In genomic region chr1:86914998-86915736, GRCh38 we compare ENCODE assay signal across 8 cellular contexts. TPM values are rescaled to one million over a fixed set of nuclear protein-coding genes. Genes with fewer than 3 reads are reported as not detected.
DNase-seq lines count a peak whose midpoint lies in the region; ATAC-seq and TF ChIP-seq lines count a peak whose summit lies in the region.

No MANE protein-coding gene starts in this region.

- H3K27ac Mint-ChIP-seq in activated T-helper 2 cell treated with anti-CD3 and anti-CD28 coated beads, Interferon-gamma antibody, Interleukin-2, Interleukin-4, amounts not matched to agents 10 μg/mL and 5 μg/mL and 100 μg/mL, durations not matched to agents 14 hours and 24 hours and 36 hours, result no peak overlapping the region

- no TSS peak for BruUV-seq in PC-9 (replicated peaks; lab: Mats Ljungman, UMichigan)

- H3K27me3 Mint-ChIP-seq in activated T-helper 2 cell treated with anti-CD3 and anti-CD28 coated beads, Interferon-gamma antibody, Interleukin-2, Interleukin-4, amounts not matched to agents 10 μg/mL and 5 μg/mL and 100 μg/mL, durations not matched to agents 14 hours and 24 hours and 36 hours (ENCODE audit: low read depth), result no peaks in the 10 kb centered on the region

- H3K4me1 ChIP-seq in PC-9 (replicated peaks; ENCODE audit: insufficient read depth) (peaks cover 22% of the 10 kb centered on the region), foreskin keratinocyte (peaks cover 9% of the 10 kb centered on the region), neutrophil (ENCODE audit: control insufficient read depth in 1 of 2, insufficient read depth in 1 of 2, low read depth in 1 of 2, low read length in 1 of 2) (peaks cover 21 to 26% of the 10 kb centered on the region in 2 experiments)

- peaks cover 7% of the 10 kb centered on the region; the same call in 1 of the 2 replicates for H3F3A ChIP-seq in PC-9 (ENCODE audit: insufficient read depth, low read depth)

- no peak overlapping the region for H3K4me3 Mint-ChIP-seq in activated T-helper 2 cell treated with anti-CD3 and anti-CD28 coated beads, Interferon-gamma antibody, Interleukin-2, Interleukin-4, amounts not matched to agents 10 μg/mL and 5 μg/mL and 100 μg/mL, durations not matched to agents 14 hours and 24 hours and 36 hours (ENCODE audit: low read depth)

- H3K9me3 Mint-ChIP-seq in activated T-helper 2 cell treated with anti-CD3 and anti-CD28 coated beads, Interferon-gamma antibody, Interleukin-2, Interleukin-4, amounts not matched to agents 10 μg/mL and 5 μg/mL and 100 μg/mL, durations not matched to agents 14 hours and 24 hours and 36 hours, result no peaks in the 10 kb centered on the region

- H3K9me2 ChIP-seq in PC-9 (ENCODE audit: insufficient read depth), result no peaks in the 10 kb centered on the region

- H3K79me2 ChIP-seq in PC-9 (ENCODE audit: low read depth), result peaks cover 85% of the 10 kb centered on the region

- H3K36me3 ChIP-seq in PC-9 (ENCODE audit: low read depth) (peaks cover 5% of the 10 kb centered on the region), neutrophil (peaks cover 2% of the 10 kb centered on the region)

- TF ChIP-seq CTCF in PC-9 (conservative IDR thresholded peaks at IDR 0.05) (no peak), foreskin keratinocyte (conservative IDR thresholded peaks at IDR 0.05) (no peak), neutrophil (IDR thresholded peaks at IDR 0.05) (no peak)

- H3K4me2 ChIP-seq in PC-9, result peak overlapping the region; percentile 91

- POLR2A ChIA-PET in PC-9 (lab: Charles Lee; ENCODE audit: unreplicated experiment), result interaction anchor here (0.9 kb wide), 1 partner anchor 134 kb away, joined by 25 read pairs; no protein-coding TSS in a partner anchor

- H3K4me1 Mint-ChIP-seq in activated T-helper 2 cell treated with anti-CD3 and anti-CD28 coated beads, Interferon-gamma antibody, Interleukin-2, Interleukin-4, amounts not matched to agents 10 μg/mL and 5 μg/mL and 100 μg/mL, durations not matched to agents 14 hours and 24 hours and 36 hours (ENCODE audit: low read depth), result peaks cover 25% of the 10 kb centered on the region

- ATAC-seq in GM19351 (IDR thresholded peaks at IDR 0.05; ENCODE audit: unreplicated experiment), result peak; percentile 23
- ATAC-seq in foreskin keratinocyte, result peak; percentile 47

- peak overlapping the region; percentile 98 for H3K4me3 ChIP-seq in PC-9
- peak overlapping the region; percentile 69 to 81 for H3K4me3 ChIP-seq in neutrophil (ENCODE audit: low read depth in 1 of 2, low read length in 1 of 2)

- H4K20me1 ChIP-seq in PC-9 (ENCODE audit: insufficient read depth), result peaks cover 34% of the 10 kb centered on the region

- intact Hi-C loops in PC-9 (cut with micrococcal nuclease; ENCODE audit: unreplicated experiment), result no loop called here
- intact Hi-C loops in activated T-helper 2 cell treated with anti-CD3 and anti-CD28 coated beads, Interferon-gamma antibody, Interleukin-2, Interleukin-4, amounts not matched to agents 10 μg/mL and 5 μg/mL and 100 μg/mL, durations not matched to agents 14 hours and 24 hours and 36 hours (cut with micrococcal nuclease), result loop anchor here (1.0 to 10.0 kb wide), 8 partner anchors 50 to 1767 kb away; partner anchors contain the start of genes ODF2L, PKN2 and SH3GLB1

- H3K27me3 ChIP-seq in PC-9 (ENCODE audit: insufficient read depth, low read depth) (no peaks in the 10 kb centered on the region), foreskin keratinocyte (no peaks in the 10 kb centered on the region), neutrophil (peaks cover 11% of the 10 kb centered on the region)

- H2AFZ ChIP-seq in PC-9, result peak overlapping the region; percentile 95

- CTCF ChIA-PET in PC-9 (lab: Charles Lee), result no interaction called here

- H3K27ac ChIP-seq in PC-9, result no peak overlapping the region
- H3K27ac ChIP-seq in foreskin keratinocyte, result no peak overlapping the region
- peak overlapping the region; percentile 93 for H3K27ac ChIP-seq in neutrophil

- H3K36me3 Mint-ChIP-seq in activated T-helper 2 cell treated with anti-CD3 and anti-CD28 coated beads, Interferon-gamma antibody, Interleukin-2, Interleukin-4, amounts not matched to agents 10 μg/mL and 5 μg/mL and 100 μg/mL, durations not matched to agents 14 hours and 24 hours and 36 hours (ENCODE audit: low read depth), result peaks cover 29% of the 10 kb centered on the region

- peak; percentile 81 for DNase-seq in Ammon's horn (ENCODE audit: low spot score)
- peak; percentile 60 for DNase-seq in HT1080 (ENCODE audit: low read depth)
- DNase-seq in PC-9, result peak; percentile 22 to 58
- DNase-seq in activated T-helper 2 cell treated with anti-CD3 and anti-CD28 coated beads, Interferon-gamma antibody, Interleukin-2, Interleukin-4, amounts not matched to agents 10 μg/mL and 5 μg/mL and 100 μg/mL, durations not matched to agents 14 hours and 24 hours and 36 hours (ENCODE audit: low spot score), result peak; percentile 45
- DNase-seq in foreskin keratinocyte, result peak; percentile 57 to 76
- DNase-seq in superior temporal gyrus (ENCODE audit: extremely low spot score), result peak; percentile 80

- H3K9me3 ChIP-seq in PC-9 (ENCODE audit: insufficient read depth, low read depth) (no peaks in the 10 kb centered on the region), neutrophil (no peaks in the 10 kb centered on the region)

RNA-seq across cellular contexts. Expression of gene HS2ST1, which starts 0.7 kb away (rescaled TPM):
- total RNA-seq in HT1080 (2014; rRNA removed; shearing (Covaris generic)), result 12.4 and 24.0 TPM in 2 replicates
- polyA plus RNA-seq in HT1080 (2015; cell fraction: cytosol; rRNA removed), result 16.5 and 18.3 TPM in 2 replicates
- 12.7 and 15.2 TPM in 2 replicates for polyA plus RNA-seq in HT1080 (2015; cell fraction: nucleus; rRNA removed)
- 35.0 and 37.0 TPM in 2 replicates for total RNA-seq in PC-9 (2021)
- 28.0 and 29.7 TPM in 2 replicates for total RNA-seq in activated T-helper 2 cell treated with anti-CD3 and anti-CD28 coated beads, Interferon-gamma antibody, Interleukin-2, Interleukin-4, amounts not matched to agents 10 μg/mL and 5 μg/mL and 100 μg/mL, durations not matched to agents 14 hours and 24 hours and 36 hours
- total RNA-seq in foreskin keratinocyte, result 14.5 and 15.1 TPM in 2 replicates
- 4.7 and 5.8 TPM in 2 replicates for polyA plus RNA-seq in foreskin keratinocyte

RNA-seq across cellular contexts. Expression of gene SELENOF, which starts 1.2 kb away (rescaled TPM):
- total RNA-seq in HT1080 (2014; rRNA removed; shearing (Covaris generic)), result 151 and 190 TPM in 2 replicates
- polyA plus RNA-seq in HT1080 (2015; cell fraction: cytosol; rRNA removed), result 207 and 223 TPM in 2 replicates
- polyA plus RNA-seq in HT1080 (2015; cell fraction: nucleus; rRNA removed), result 82.7 and 95.4 TPM in 2 replicates
- total RNA-seq in PC-9 (2021) (137 and 142 TPM in 2 replicates), foreskin keratinocyte (115 and 117 TPM in 2 replicates)
- total RNA-seq in activated T-helper 2 cell treated with anti-CD3 and anti-CD28 coated beads, Interferon-gamma antibody, Interleukin-2, Interleukin-4, amounts not matched to agents 10 μg/mL and 5 μg/mL and 100 μg/mL, durations not matched to agents 14 hours and 24 hours and 36 hours, result 187 and 192 TPM in 2 replicates
- 136 and 150 TPM in 2 replicates for polyA plus RNA-seq in foreskin keratinocyte
